20 cellular contexts compared by ENCODE assay signal in the genomic region with DNA sequence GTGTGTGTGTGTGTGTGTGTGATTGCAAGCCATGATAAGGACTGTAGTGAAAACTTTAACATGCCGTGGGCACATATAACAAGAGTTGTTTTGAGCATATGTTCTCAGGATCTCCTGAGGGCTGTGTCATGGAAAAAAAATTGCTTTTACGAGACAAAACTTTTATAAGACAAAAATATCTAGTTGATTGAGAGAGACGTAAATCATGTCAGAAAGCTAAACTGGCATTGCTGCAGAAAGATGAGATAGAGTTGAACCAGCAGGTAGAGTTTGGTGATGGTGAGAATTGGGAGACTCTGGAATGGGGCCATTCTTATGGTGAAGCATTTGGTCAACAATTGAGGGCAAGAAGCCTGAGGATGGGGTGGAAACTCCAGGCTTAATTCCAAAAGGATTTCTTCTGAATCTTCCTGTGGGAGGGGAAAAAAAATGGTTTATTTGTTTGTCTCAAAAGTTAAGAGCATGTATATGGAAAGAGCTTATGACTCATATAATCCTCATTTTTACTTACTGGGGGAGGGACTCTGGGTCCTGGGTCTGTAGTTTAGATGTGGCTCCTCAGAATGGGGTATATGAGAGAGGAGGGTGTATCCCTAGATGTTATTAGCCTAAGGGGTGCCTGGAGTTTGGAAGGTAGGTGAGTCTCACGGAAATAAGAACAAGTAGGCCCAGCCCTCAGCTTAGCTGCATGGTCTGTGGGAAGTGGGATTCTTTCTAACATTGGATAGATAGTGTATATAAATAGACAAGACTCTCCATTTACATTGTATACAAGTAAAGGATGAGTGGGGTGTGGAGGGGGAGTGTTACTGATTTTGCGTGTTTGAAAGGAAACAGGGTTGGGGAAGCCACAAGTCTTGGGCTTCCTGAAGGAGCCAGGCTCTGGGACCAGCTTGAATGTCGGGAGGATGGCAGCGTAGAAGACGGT. TPM values are rescaled to one million over a fixed set of nuclear protein-coding genes. Genes with fewer than 3 reads are reported as not detected.
DNase-seq lines count a peak whose midpoint lies in the region; ATAC-seq and TF ChIP-seq lines count a peak whose summit lies in the region.
"Had no signal": no experiment of that assay in that cellular context is flagged by ENCODE, and none has a peak within 500 bp of the region (broad histone marks: within the 10 kb centered on the region; RNA-seq: fewer than 3 reads in every experiment).

No MANE protein-coding gene starts in this region.

- TF ChIP-seq CTCF in PC-3 (conservative IDR thresholded peaks at IDR 0.05; ENCODE audit: low read depth, low read length) (no peak), retinal pigment epithelial cell (conservative IDR thresholded peaks at IDR 0.05; ENCODE audit: low read depth, low read length) (no peak), Peyer's patch (IDR thresholded peaks at IDR 0.05) (no peak), gastroesophageal sphincter (IDR thresholded peaks at IDR 0.05) (no peak)

- H2AFZ ChIP-seq in PC-3 (ENCODE audit: low read length), result no peak overlapping the region

- no peak for DNase-seq in activated CD4-positive, alpha-beta memory T cell treated with anti-CD3 and anti-CD28 coated beads for 36 hours
- DNase-seq in activated CD4-positive, alpha-beta memory T cell treated with anti-CD3 and anti-CD28 coated beads, Interleukin-2, amount 10 ng/mL, durations not matched to agents 7 days and 5 days, result no peak
- DNase-seq in PC-3, result peak; percentile 70
- DNase-seq in retinal pigment epithelial cell (ENCODE audit: low read depth), result peak; percentile 17
- no peak for DNase-seq in Peyer's patch
- DNase-seq: ACHN; activated CD8-positive, alpha-beta memory T cell treated with anti-CD3 and anti-CD28 coated beads, Interleukin-2, amount 50 U/mL, for 4 hours; aorta; Calu3; cortex of kidney; natural killer cell; NCI-H1105 treated with DMSO at 0.1 percent for 48 hours; SJCRH30; stimulated activated CD4-positive, alpha-beta T cell treated with anti-CD3 and anti-CD28 coated beads, Interleukin-2, amount 100 ng/mL, for 48 hours; uterus had no signal

- H3K27me3 ChIP-seq in PC-3 (ENCODE audit: low read length), result no peaks in the 10 kb centered on the region
- no peaks in the 10 kb centered on the region for H3K27me3 ChIP-seq in Peyer's patch
- H3K27me3 ChIP-seq in gastroesophageal sphincter, result no peaks in the 10 kb centered on the region
- H3K27me3 ChIP-seq: right atrium auricular region, SJCRH30, uterus had no signal

- no peak for TF ChIP-seq POLR2A in Peyer's patch (IDR thresholded peaks at IDR 0.05)
- TF ChIP-seq POLR2A in gastroesophageal sphincter (IDR thresholded peaks at IDR 0.05), result no peak

- H3K79me2 ChIP-seq in PC-3 (ENCODE audit: low read length), result peaks cover 97% of the 10 kb centered on the region

- H3K27me3 Mint-ChIP-seq in activated CD4-positive, alpha-beta memory T cell treated with anti-CD3 and anti-CD28 coated beads for 36 hours, result no peaks in the 10 kb centered on the region
- H3K27me3 Mint-ChIP-seq in activated CD4-positive, alpha-beta memory T cell treated with anti-CD3 and anti-CD28 coated beads, Interleukin-2, amount 10 ng/mL, durations not matched to agents 7 days and 5 days, result no peaks in the 10 kb centered on the region
- H3K27me3 Mint-ChIP-seq in dendritic cell treated with granulocyte-macrophage colony-stimulating factor and Interleukin-4, amounts not matched to agents 40 ng/mL and 50 ng/mL, for 4 days, result no peaks in the 10 kb centered on the region

- POLR2A ChIA-PET in activated CD4-positive, alpha-beta memory T cell treated with anti-CD3 and anti-CD28 coated beads for 36 hours (lab: Charles Lee), result no interaction called here
- POLR2A ChIA-PET in activated CD4-positive, alpha-beta memory T cell treated with anti-CD3 and anti-CD28 coated beads, Interleukin-2, amount 10 ng/mL, durations not matched to agents 7 days and 5 days (lab: Charles Lee), result no interaction called here
- POLR2A ChIA-PET in PC-3 (lab: Charles Lee; ENCODE audit: unreplicated experiment), result interaction anchor here (0.7 to 1.0 kb wide), 2 partner anchors 9 to 35 kb away, joined by 4 read pairs; no protein-coding TSS in a partner anchor

- intact Hi-C loops in activated CD4-positive, alpha-beta memory T cell treated with anti-CD3 and anti-CD28 coated beads for 36 hours (cut with micrococcal nuclease), result loop anchor here (10.0 kb wide), 1 partner anchor 45 kb away; no protein-coding TSS in a partner anchor
- intact Hi-C loops in PC-3 (cut with micrococcal nuclease), result loop anchor here (10.0 kb wide), 1 partner anchor 45 kb away; no protein-coding TSS in a partner anchor
- intact Hi-C loops in dendritic cell treated with granulocyte-macrophage colony-stimulating factor and Interleukin-4, amounts not matched to agents 40 ng/mL and 50 ng/mL, for 4 days (cut with micrococcal nuclease), result no loop called here

- H4K20me1 ChIP-seq in PC-3 (ENCODE audit: low read length), result no peaks in the 10 kb centered on the region

- H3K27ac ChIP-seq in PC-3 (ENCODE audit: low read length) (peak overlapping the region; percentile 80), Peyer's patch (no peak overlapping the region), gastroesophageal sphincter (no peak overlapping the region)
- H3K27ac ChIP-seq: right atrium auricular region, SJCRH30, uterus had no signal

- no peaks in the 10 kb centered on the region for H3K9me3 Mint-ChIP-seq in activated CD4-positive, alpha-beta memory T cell treated with anti-CD3 and anti-CD28 coated beads for 36 hours
- no peaks in the 10 kb centered on the region for H3K9me3 Mint-ChIP-seq in activated CD4-positive, alpha-beta memory T cell treated with anti-CD3 and anti-CD28 coated beads, Interleukin-2, amount 10 ng/mL, durations not matched to agents 7 days and 5 days
- no peaks in the 10 kb centered on the region for H3K9me3 Mint-ChIP-seq in dendritic cell treated with granulocyte-macrophage colony-stimulating factor and Interleukin-4, amounts not matched to agents 40 ng/mL and 50 ng/mL, for 4 days
- H3K9me3 Mint-ChIP-seq: natural killer cell had no signal

- peaks cover 3% of the 10 kb centered on the region for H3K36me3 Mint-ChIP-seq in activated CD4-positive, alpha-beta memory T cell treated with anti-CD3 and anti-CD28 coated beads for 36 hours
- H3K36me3 Mint-ChIP-seq in activated CD4-positive, alpha-beta memory T cell treated with anti-CD3 and anti-CD28 coated beads, Interleukin-2, amount 10 ng/mL, durations not matched to agents 7 days and 5 days (ENCODE audit: low read depth), result peaks cover 13% of the 10 kb centered on the region
- peaks cover 45% of the 10 kb centered on the region for H3K36me3 Mint-ChIP-seq in dendritic cell treated with granulocyte-macrophage colony-stimulating factor and Interleukin-4, amounts not matched to agents 40 ng/mL and 50 ng/mL, for 4 days (ENCODE audit: low read depth)
- H3K36me3 Mint-ChIP-seq: natural killer cell had no signal

- H3K4me1 Mint-ChIP-seq in activated CD4-positive, alpha-beta memory T cell treated with anti-CD3 and anti-CD28 coated beads for 36 hours (ENCODE audit: low read depth), result peaks cover 58% of the 10 kb centered on the region
- H3K4me1 Mint-ChIP-seq in activated CD4-positive, alpha-beta memory T cell treated with anti-CD3 and anti-CD28 coated beads, Interleukin-2, amount 10 ng/mL, durations not matched to agents 7 days and 5 days, result peaks cover 50% of the 10 kb centered on the region
- H3K4me1 Mint-ChIP-seq in dendritic cell treated with granulocyte-macrophage colony-stimulating factor and Interleukin-4, amounts not matched to agents 40 ng/mL and 50 ng/mL, for 4 days (ENCODE audit: low read depth), result peaks cover 88% of the 10 kb centered on the region

- peak overlapping the region; percentile 42 for H3K27ac Mint-ChIP-seq in activated CD4-positive, alpha-beta memory T cell treated with anti-CD3 and anti-CD28 coated beads for 36 hours
- no peak overlapping the region for H3K27ac Mint-ChIP-seq in activated CD4-positive, alpha-beta memory T cell treated with anti-CD3 and anti-CD28 coated beads, Interleukin-2, amount 10 ng/mL, durations not matched to agents 7 days and 5 days
- H3K27ac Mint-ChIP-seq in dendritic cell treated with granulocyte-macrophage colony-stimulating factor and Interleukin-4, amounts not matched to agents 40 ng/mL and 50 ng/mL, for 4 days, result peak overlapping the region; percentile 96

- ATAC-seq in PC-3 (peak; percentile 81), GM18867 (IDR thresholded peaks at IDR 0.05; ENCODE audit: unreplicated experiment) (no peak), gastroesophageal sphincter (no peak)

- H3K9ac ChIP-seq in PC-3 (ENCODE audit: low read length), result peak overlapping the region; percentile 32

- H3K4me1 ChIP-seq in PC-3 (ENCODE audit: insufficient read depth, low read length), result peaks cover 36% of the 10 kb centered on the region
- peaks cover 0 to 29% (median 1%) of the 10 kb centered on the region in 4 donors for H3K4me1 ChIP-seq in Peyer's patch
- H3K4me1 ChIP-seq in gastroesophageal sphincter, result peaks cover 0 to 59% (median 4%) of the 10 kb centered on the region in 3 donors
- H3K4me1 ChIP-seq: SJCRH30, uterus had no signal

- no peak for TF ChIP-seq EP300 in gastroesophageal sphincter (IDR thresholded peaks at IDR 0.05)

- peaks cover 6% of the 10 kb centered on the region for H3K36me3 ChIP-seq in PC-3 (ENCODE audit: low read depth, low read length)
- peaks cover 0 to 5% (median 0%) of the 10 kb centered on the region in 3 donors for H3K36me3 ChIP-seq in Peyer's patch
- H3K36me3 ChIP-seq in gastroesophageal sphincter, result no peaks in the 10 kb centered on the region
- H3K36me3 ChIP-seq: right atrium auricular region, SJCRH30, uterus had no signal

- peak overlapping the region; percentile 67 for H3K4me2 ChIP-seq in PC-3 (ENCODE audit: low read length)

- H3F3A ChIP-seq in PC-3 (ENCODE audit: low read length, unreplicated experiment), result no peaks in the 10 kb centered on the region

- BruUV-seq in PC-3 (replicated peaks; lab: Mats Ljungman, UMichigan), result no TSS peak

- CTCF ChIA-PET in activated CD4-positive, alpha-beta memory T cell treated with anti-CD3 and anti-CD28 coated beads for 36 hours (lab: Charles Lee), result interaction anchor here (1.1 kb wide), 1 partner anchor 69 kb away, joined by 3 read pairs; no protein-coding TSS in a partner anchor
- CTCF ChIA-PET in activated CD4-positive, alpha-beta memory T cell treated with anti-CD3 and anti-CD28 coated beads, Interleukin-2, amount 10 ng/mL, durations not matched to agents 7 days and 5 days (lab: Charles Lee), result no interaction called here
- CTCF ChIA-PET in PC-3 (lab: Charles Lee), result interaction anchor here (0.7 kb wide), 1 partner anchor 10 kb away, joined by 7 read pairs; no protein-coding TSS in a partner anchor

- H3K4me3 Mint-ChIP-seq in activated CD4-positive, alpha-beta memory T cell treated with anti-CD3 and anti-CD28 coated beads for 36 hours, result no peak overlapping the region
- H3K4me3 Mint-ChIP-seq in activated CD4-positive, alpha-beta memory T cell treated with anti-CD3 and anti-CD28 coated beads, Interleukin-2, amount 10 ng/mL, durations not matched to agents 7 days and 5 days, result no peak overlapping the region
- H3K4me3 Mint-ChIP-seq in dendritic cell treated with granulocyte-macrophage colony-stimulating factor and Interleukin-4, amounts not matched to agents 40 ng/mL and 50 ng/mL, for 4 days, result no peak overlapping the region

- WGBS in gastroesophageal sphincter (ENCODE audit: low coverage in 1 of 2), 2 donors, result 76 to 89% methylated on average over 5 to 8 of the region's 8 CpGs

- no peaks in the 10 kb centered on the region for H3K9me3 ChIP-seq in PC-3 (ENCODE audit: low read length)
- H3K9me3 ChIP-seq in Peyer's patch, result no peaks in the 10 kb centered on the region
- H3K9me3 ChIP-seq in gastroesophageal sphincter, result no peaks in the 10 kb centered on the region
- H3K9me3 ChIP-seq: right atrium auricular region, SJCRH30, uterus had no signal

- H3K9me2 ChIP-seq in PC-3 (replicated peaks; ENCODE audit: low read length), result no peaks in the 10 kb centered on the region

- no peak overlapping the region; the same call in 1 of the 2 replicates for H3K4me3 ChIP-seq in PC-3 (ENCODE audit: low read length)
- no peak overlapping the region for H3K4me3 ChIP-seq in retinal pigment epithelial cell (ENCODE audit: low read length)
- no peak overlapping the region for H3K4me3 ChIP-seq in Peyer's patch
- H3K4me3 ChIP-seq in gastroesophageal sphincter, result no peak overlapping the region
- H3K4me3 ChIP-seq: right atrium auricular region, SJCRH30, uterus had no signal

RNA-seq across cellular contexts. Expression of gene MINK1, which starts 7.1 kb away (rescaled TPM):
- 10 to 100 TPM; 67.5 to 79.3 TPM for total RNA-seq in activated CD4-positive, alpha-beta memory T cell treated with anti-CD3 and anti-CD28 coated beads for 36 hours
- total RNA-seq in activated CD4-positive, alpha-beta memory T cell treated with anti-CD3 and anti-CD28 coated beads, Interleukin-2, amount 10 ng/mL, durations not matched to agents 7 days and 5 days, result 100 to 1,000 TPM; 107 to 109 TPM
- 44.5 and 64.8 TPM in 2 replicates for total RNA-seq in PC-3 (2014; rRNA removed)
- total RNA-seq in Peyer's patch, result 100 to 1,000 TPM; 111 to 278 (median 223) TPM
- total RNA-seq in gastroesophageal sphincter, result 10 to 100 TPM; 29.3 to 48.6 (median 46.4) TPM

RNA-seq across cellular contexts. Expression of gene PLD2, which starts 33.3 kb away (rescaled TPM):
- 10 to 100 TPM; 15.8 to 19.3 TPM for total RNA-seq in activated CD4-positive, alpha-beta memory T cell treated with anti-CD3 and anti-CD28 coated beads for 36 hours
- 10 to 100 TPM; 17.4 to 20.7 TPM for total RNA-seq in activated CD4-positive, alpha-beta memory T cell treated with anti-CD3 and anti-CD28 coated beads, Interleukin-2, amount 10 ng/mL, durations not matched to agents 7 days and 5 days
- 24.3 and 27.3 TPM in 2 replicates for total RNA-seq in PC-3 (2014; rRNA removed)
- 10 to 100 TPM; 14.4 to 33.8 (median 26.6) TPM for total RNA-seq in Peyer's patch
- total RNA-seq in gastroesophageal sphincter, result 10 to 100 TPM; 10.2 to 21.3 (median 15.7) TPM

RNA-seq across cellular contexts. Expression of gene PSMB6, which starts 44.3 kb away (rescaled TPM):
- 100 to 1,000 TPM; 165 to 177 TPM for total RNA-seq in activated CD4-positive, alpha-beta memory T cell treated with anti-CD3 and anti-CD28 coated beads for 36 hours
- total RNA-seq in activated CD4-positive, alpha-beta memory T cell treated with anti-CD3 and anti-CD28 coated beads, Interleukin-2, amount 10 ng/mL, durations not matched to agents 7 days and 5 days, result 100 to 1,000 TPM; 118 to 121 TPM
- total RNA-seq in PC-3 (2014; rRNA removed) (281 and 405 TPM in 2 replicates), Peyer's patch (100 to 1,000 TPM in 2 of 4 donors, 10 to 100 TPM in 2; 51.4 to 155 (median 107) TPM), gastroesophageal sphincter (100 to 1,000 TPM; 184 to 242 (median 187) TPM)

RNA-seq across cellular contexts. Expression of gene GLTPD2, which starts 51.5 kb away (rescaled TPM):
- not detected for total RNA-seq in activated CD4-positive, alpha-beta memory T cell treated with anti-CD3 and anti-CD28 coated beads for 36 hours
- total RNA-seq in activated CD4-positive, alpha-beta memory T cell treated with anti-CD3 and anti-CD28 coated beads, Interleukin-2, amount 10 ng/mL, durations not matched to agents 7 days and 5 days, result not detected
- total RNA-seq in PC-3 (2014; rRNA removed) (0.98 TPM in 1 of 2 replicates, not detected in the other), Peyer's patch (10 to 100 TPM in 2 of 4 donors, 1 to 10 TPM in 1, not detected in 1; 5.4 to 28.2 (median 23.6) TPM), gastroesophageal sphincter (not detected)
- total RNA-seq: aorta, H1, natural killer cell, right atrium auricular region, SJCRH30, uterus had no signal

Comparison
In these comparisons a context has a peak if more than half of its experiments do, and no peak if none do; other contexts are left out.
1. DNase-seq: peak in PC-3 (single experiment) and retinal pigment epithelial cell (single experiment); none in activated CD4-positive, alpha-beta memory T cell treated with anti-CD3 and anti-CD28 coated beads for 36 hours (single experiment), activated CD4-positive, alpha-beta memory T cell treated with anti-CD3 and anti-CD28 coated beads, Interleukin-2, amount 10 ng/mL, durations not matched to agents 7 days and 5 days (single experiment) and Peyer's patch (0 of 3).